In the genomic region with DNA sequence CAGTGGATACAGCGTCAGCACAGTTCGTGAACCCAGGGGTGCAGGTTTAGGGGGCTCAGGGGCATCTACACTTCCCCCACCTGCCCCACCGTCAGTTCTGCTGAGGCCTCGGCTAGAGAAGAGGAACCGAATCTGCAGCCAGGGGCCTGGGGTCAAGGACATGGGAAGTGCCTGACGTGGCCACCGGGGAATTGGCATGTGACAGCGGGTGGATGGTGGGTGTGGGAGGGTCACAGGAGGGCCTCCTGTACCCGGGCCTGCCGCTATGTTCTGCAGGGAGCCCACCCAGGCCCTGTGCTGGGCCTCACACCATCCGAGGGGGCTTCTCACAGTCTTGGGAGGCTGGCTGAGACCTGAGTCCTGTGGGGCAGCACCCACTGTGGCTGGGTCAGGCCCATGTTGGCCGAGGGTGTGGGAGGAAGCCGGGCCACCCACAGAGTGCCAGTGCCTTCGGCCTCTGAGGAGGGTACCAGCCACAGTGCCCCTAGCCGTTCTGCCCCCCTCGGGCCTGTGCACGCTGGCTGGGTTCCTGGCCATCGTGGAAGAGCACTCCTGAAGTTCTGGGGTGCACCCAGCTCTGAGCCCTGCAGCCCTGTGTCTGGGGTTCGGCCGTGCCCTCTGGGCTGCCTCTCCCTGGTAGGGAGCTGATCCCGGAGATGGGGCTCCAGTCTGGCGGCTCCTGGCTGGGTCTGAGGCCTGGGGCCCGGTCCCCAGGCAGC, we compare ENCODE assay signal across 9 cellular contexts. TPM values are rescaled to one million over a fixed set of nuclear protein-coding genes. Genes with fewer than 3 reads are reported as not detected.
DNase-seq lines count a peak whose midpoint lies in the region; ATAC-seq, FAIRE-seq and TF ChIP-seq lines count a peak whose summit lies in the region.
"Had no signal": no experiment of that assay in that cellular context is flagged by ENCODE, and none has a peak within 500 bp of the region (broad histone marks: within the 10 kb centered on the region; RNA-seq: fewer than 3 reads in every experiment).

No MANE protein-coding gene starts in this region.

- no peaks in the 10 kb centered on the region for H3K27me3 Mint-ChIP-seq in chondrocyte (ENCODE audit: low read depth)

- no peak for TF ChIP-seq POLR2A in H54 (IDR thresholded peaks at IDR 0.05; ENCODE audit: low read depth, low read length)

- ATAC-seq in HG03521 (IDR thresholded peaks at IDR 0.05; ENCODE audit: unreplicated experiment), result peak; percentile 35
- ATAC-seq in HG02623 (IDR thresholded peaks at IDR 0.05; ENCODE audit: unreplicated experiment), result no peak

- FAIRE-seq in H54 (lab: Jason Lieb, UNC), result no peak

- peaks cover 79% of the 10 kb centered on the region for H3K4me1 Mint-ChIP-seq in chondrocyte (ENCODE audit: low read depth)

- H3K4me3 Mint-ChIP-seq in chondrocyte (ENCODE audit: unreplicated experiment), result peak overlapping the region; percentile 42

- H3K27ac Mint-ChIP-seq in chondrocyte (ENCODE audit: unreplicated experiment), result peak overlapping the region; percentile 81

- DNase-seq in Ammon's horn (ENCODE audit: low spot score) (peak; percentile 76), chondrocyte (ENCODE audit: low spot score) (no peak), mucosa of gallbladder (ENCODE audit: low spot score) (peak; percentile 65), H54 (ENCODE audit: insufficient read length, low spot score) (no peak), DMS153 (lab: John Stamatoyannopoulos, UW) (no peak), hepatic stellate cell (ENCODE audit: low spot score) (no peak)
- DNase-seq: NCI-H1092 treated with DMSO at 0.1 percent for 48 hours had no signal

- H3K36me3 Mint-ChIP-seq in chondrocyte (ENCODE audit: low read depth), result no peaks in the 10 kb centered on the region

- no peaks in the 10 kb centered on the region for H3K9me3 Mint-ChIP-seq in chondrocyte (ENCODE audit: low read depth)

- no peak for TF ChIP-seq CTCF in chondrocyte (IDR thresholded peaks at IDR 0.05)

RNA-seq across cellular contexts. Expression of a gene that starts 5.9 kb away (rescaled TPM):
- total RNA-seq in chondrocyte (196 to 209 TPM (median 198 TPM) in 3 replicates), mucosa of gallbladder (81.3 TPM)

RNA-seq across cellular contexts. Expression of a gene that starts 50.3 kb away (rescaled TPM):
- total RNA-seq in chondrocyte (9.1 to 11.1 TPM (median 9.6 TPM) in 3 replicates), mucosa of gallbladder (0.35 TPM)

Comparison
In these comparisons a context has a peak if more than half of its experiments do, and no peak if none do; other contexts are left out.
1. DNase-seq: peak in Ammon's horn (single experiment) and mucosa of gallbladder (single experiment); none in chondrocyte (single experiment), H54 (single experiment), DMS153 (single experiment) and hepatic stellate cell (single experiment).